ENCODE assay signal across 8 cellular contexts in genomic region chr3:15602146-15602536, GRCh38. TPM values are rescaled to one million over a fixed set of nuclear protein-coding genes. Genes with fewer than 3 reads are reported as not detected.
DNase-seq lines count a peak whose midpoint lies in the region; ATAC-seq, FAIRE-seq and TF ChIP-seq lines count a peak whose summit lies in the region.

No MANE protein-coding gene starts in this region.

- no peaks in the 10 kb centered on the region for H3K9me3 Mint-ChIP-seq in activated T-helper 17 cell treated with anti-CD3 and anti-CD28 coated beads, Interleukin-2, amount 50 U/mL, for 72 hours
- H3K9me3 Mint-ChIP-seq in stimulated activated naive CD8-positive, alpha-beta T cell treated with anti-CD3 and anti-CD28 coated beads, Interleukin-15, amount 100 ng/mL, for 72 hours, result peaks cover 7 to 13% of the 10 kb centered on the region in 2 donors

- no peak for FAIRE-seq in GM12891 (lab: Jason Lieb, UNC)

- peak overlapping the region; percentile 99 for H3K27ac Mint-ChIP-seq in activated T-helper 17 cell treated with anti-CD3 and anti-CD28 coated beads, Interleukin-2, amount 50 U/mL, for 72 hours
- peak overlapping the region; percentile 98 to 99 for H3K27ac Mint-ChIP-seq in stimulated activated naive CD8-positive, alpha-beta T cell treated with anti-CD3 and anti-CD28 coated beads, Interleukin-15, amount 100 ng/mL, for 72 hours

- H3K36me3 Mint-ChIP-seq in activated T-helper 17 cell treated with anti-CD3 and anti-CD28 coated beads, Interleukin-2, amount 50 U/mL, for 72 hours (ENCODE audit: low read depth), result peaks cover 45% of the 10 kb centered on the region

- H3K4me3 ChIP-seq in iPS-11a (ENCODE audit: low read depth, low read length), result peak overlapping the region; percentile 90

- DNase-seq in stimulated activated naive CD8-positive, alpha-beta T cell treated with anti-CD3 and anti-CD28 coated beads, Interleukin-15, amount 100 ng/mL, for 72 hours, result no peak
- DNase-seq in GM12891 (ENCODE audit: insufficient read length, low spot score) (no peak), NCI-H1436 treated with DMSO at 0.1 percent for 48 hours (lab: John Stamatoyannopoulos, UW) (no peak), NCI-H1694 (lab: John Stamatoyannopoulos, UW) (no peak)

- peaks cover 36% of the 10 kb centered on the region for H3K4me1 Mint-ChIP-seq in activated T-helper 17 cell treated with anti-CD3 and anti-CD28 coated beads, Interleukin-2, amount 50 U/mL, for 72 hours
- H3K4me1 Mint-ChIP-seq in stimulated activated naive CD8-positive, alpha-beta T cell treated with anti-CD3 and anti-CD28 coated beads, Interleukin-15, amount 100 ng/mL, for 72 hours, result peaks cover 46% of the 10 kb centered on the region

- TF ChIP-seq POLR2A in GM12891 (IDR thresholded peaks at IDR 0.05; ENCODE audit: low read depth, low read length), result no peak

- peak overlapping the region; percentile 100 for H3K4me3 Mint-ChIP-seq in activated T-helper 17 cell treated with anti-CD3 and anti-CD28 coated beads, Interleukin-2, amount 50 U/mL, for 72 hours
- peak overlapping the region; percentile 99 to 100 for H3K4me3 Mint-ChIP-seq in stimulated activated naive CD8-positive, alpha-beta T cell treated with anti-CD3 and anti-CD28 coated beads, Interleukin-15, amount 100 ng/mL, for 72 hours

- H3K27me3 Mint-ChIP-seq in activated T-helper 17 cell treated with anti-CD3 and anti-CD28 coated beads, Interleukin-2, amount 50 U/mL, for 72 hours, result no peaks in the 10 kb centered on the region
- H3K27me3 Mint-ChIP-seq in stimulated activated naive CD8-positive, alpha-beta T cell treated with anti-CD3 and anti-CD28 coated beads, Interleukin-15, amount 100 ng/mL, for 72 hours, result no peaks in the 10 kb centered on the region

- ATAC-seq in GM19035 (IDR thresholded peaks at IDR 0.05; ENCODE audit: unreplicated experiment), result peak; percentile 10
- peak; percentile 2 for ATAC-seq in HG03039 (IDR thresholded peaks at IDR 0.05; ENCODE audit: unreplicated experiment)
- peak; percentile 6 for ATAC-seq in activated T-helper 17 cell treated with anti-CD3 and anti-CD28 coated beads, Interleukin-2, amount 50 U/mL, for 72 hours (replicated peaks)
- no peak for ATAC-seq in stimulated activated naive CD8-positive, alpha-beta T cell treated with anti-CD3 and anti-CD28 coated beads, Interleukin-15, amount 100 ng/mL, for 72 hours

TF ChIP-seq in GM12891, 5 proteins besides CTCF, POLR2A, EP300 and RAD21:
- TF ChIP-seq POU2F2 (IDR thresholded peaks at IDR 0.05; ENCODE audit: low read depth, low read length) (no peak), POLR2AphosphoS5 (IDR thresholded peaks at IDR 0.05; ENCODE audit: low read depth, low read length) (no peak), PAX5 (IDR thresholded peaks at IDR 0.05; ENCODE audit: insufficient read depth, low read length, severe bottlenecking) (no peak), SPI1 (IDR thresholded peaks at IDR 0.05; ENCODE audit: low read depth, low read length) (no peak), TAF1 (IDR thresholded peaks at IDR 0.05; ENCODE audit: low read depth, low read length) (no peak)

RNA-seq across cellular contexts. Expression of gene BTD, which starts 0.6 kb away (rescaled TPM):
- total RNA-seq in activated T-helper 17 cell treated with anti-CD3 and anti-CD28 coated beads, Interleukin-2, amount 50 U/mL, for 72 hours, result 10 to 100 TPM in 1 of 2 donors, 1 to 10 TPM in 1; 9.9 to 15.2 TPM
- polyA plus RNA-seq in GM12891 (2012; ENCODE audit: low read depth, missing spikeins), result 4.8 TPM

RNA-seq across cellular contexts. Expression of gene HACL1, which starts 0.8 kb away (rescaled TPM):
- total RNA-seq in activated T-helper 17 cell treated with anti-CD3 and anti-CD28 coated beads, Interleukin-2, amount 50 U/mL, for 72 hours, result 10 to 100 TPM; 20.0 to 26.6 TPM
- 21.2 TPM for polyA plus RNA-seq in GM12891 (2012; ENCODE audit: low read depth, missing spikeins)
